In the genomic region with DNA sequence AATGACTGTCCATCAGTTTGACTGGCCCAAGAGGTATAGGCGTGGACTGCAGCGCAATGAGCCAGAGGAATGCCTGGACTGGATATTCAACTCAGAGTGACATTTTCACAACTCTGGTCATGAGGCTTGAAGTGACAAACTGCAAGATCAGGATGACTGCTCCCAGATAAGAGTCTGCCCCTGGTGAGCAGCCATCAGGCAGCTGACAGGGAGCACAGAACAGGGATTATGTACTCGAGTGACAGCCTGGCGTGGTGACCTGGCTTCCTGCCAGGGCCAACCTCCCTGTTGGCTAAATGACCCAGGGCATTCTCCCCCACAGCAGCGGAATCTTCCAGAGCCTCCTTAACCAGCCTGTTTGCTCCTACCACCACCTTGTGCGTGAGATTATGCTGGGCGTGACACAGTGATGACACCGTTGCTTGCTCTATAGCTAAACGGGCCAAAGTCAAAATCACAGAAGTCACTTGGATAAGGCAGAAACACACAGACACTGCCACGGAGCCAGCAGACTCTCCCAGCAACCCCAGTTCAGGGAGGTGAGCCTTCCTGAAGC, we compare ENCODE assay signal across 1 cellular context.
TF ChIP-seq lines count a peak whose summit lies in the region.

No MANE protein-coding gene starts in this region.

TF ChIP-seq in K562, 482 proteins besides CTCF, POLR2A, EP300 and RAD21 (continued from another document and continues in another):
- TF ChIP-seq, protein P1, sequence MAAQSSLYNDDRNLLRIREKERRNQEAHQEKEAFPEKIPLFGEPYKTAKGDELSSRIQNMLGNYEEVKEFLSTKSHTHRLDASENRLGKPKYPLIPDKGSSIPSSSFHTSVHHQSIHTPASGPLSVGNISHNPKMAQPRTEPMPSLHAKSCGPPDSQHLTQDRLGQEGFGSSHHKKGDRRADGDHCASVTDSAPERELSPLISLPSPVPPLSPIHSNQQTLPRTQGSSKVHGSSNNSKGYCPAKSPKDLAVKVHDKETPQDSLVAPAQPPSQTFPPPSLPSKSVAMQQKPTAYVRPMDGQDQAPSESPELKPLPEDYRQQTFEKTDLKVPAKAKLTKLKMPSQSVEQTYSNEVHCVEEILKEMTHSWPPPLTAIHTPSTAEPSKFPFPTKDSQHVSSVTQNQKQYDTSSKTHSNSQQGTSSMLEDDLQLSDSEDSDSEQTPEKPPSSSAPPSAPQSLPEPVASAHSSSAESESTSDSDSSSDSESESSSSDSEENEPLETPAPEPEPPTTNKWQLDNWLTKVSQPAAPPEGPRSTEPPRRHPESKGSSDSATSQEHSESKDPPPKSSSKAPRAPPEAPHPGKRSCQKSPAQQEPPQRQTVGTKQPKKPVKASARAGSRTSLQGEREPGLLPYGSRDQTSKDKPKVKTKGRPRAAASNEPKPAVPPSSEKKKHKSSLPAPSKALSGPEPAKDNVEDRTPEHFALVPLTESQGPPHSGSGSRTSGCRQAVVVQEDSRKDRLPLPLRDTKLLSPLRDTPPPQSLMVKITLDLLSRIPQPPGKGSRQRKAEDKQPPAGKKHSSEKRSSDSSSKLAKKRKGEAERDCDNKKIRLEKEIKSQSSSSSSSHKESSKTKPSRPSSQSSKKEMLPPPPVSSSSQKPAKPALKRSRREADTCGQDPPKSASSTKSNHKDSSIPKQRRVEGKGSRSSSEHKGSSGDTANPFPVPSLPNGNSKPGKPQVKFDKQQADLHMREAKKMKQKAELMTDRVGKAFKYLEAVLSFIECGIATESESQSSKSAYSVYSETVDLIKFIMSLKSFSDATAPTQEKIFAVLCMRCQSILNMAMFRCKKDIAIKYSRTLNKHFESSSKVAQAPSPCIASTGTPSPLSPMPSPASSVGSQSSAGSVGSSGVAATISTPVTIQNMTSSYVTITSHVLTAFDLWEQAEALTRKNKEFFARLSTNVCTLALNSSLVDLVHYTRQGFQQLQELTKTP (IDR thresholded peaks at IDR 0.05; ENCODE audit: low read depth in 1 of 2, partially characterized antibody in 2 of 2), result peak in 1 of 2 experiments; percentile 60
- TF ChIP-seq KAT2B (IDR thresholded peaks at IDR 0.05; ENCODE audit: low read depth, low read length) (peak; percentile 21), ZNF668 (CRISPR knock-in tag; IDR thresholded peaks at IDR 0.05) (no peak), POLR2AphosphoS2 (IDR thresholded peaks at IDR 0.05; ENCODE audit: low read length) (no peak), DPF2 (IDR thresholded peaks at IDR 0.05) (peak; percentile 93), SMARCE1 (IDR thresholded peaks at IDR 0.05) (peak; percentile 91), NR4A1 (CRISPR knock-in tag; IDR thresholded peaks at IDR 0.05) (0 out of 2 replicates have a peak, but pooled peaks have one; percentile 60), NR4A1 (tag; IDR thresholded peaks at IDR 0.05) (no peak), ZNF778 (CRISPR knock-in tag; IDR thresholded peaks at IDR 0.05) (no peak), NFIC (IDR thresholded peaks at IDR 0.05) (peak; percentile 99), ERF (CRISPR knock-in tag; IDR thresholded peaks at IDR 0.05) (peak; percentile 77; the same call in 1 of the 2 replicates), XRCC5 (IDR thresholded peaks at IDR 0.05; ENCODE audit: low read depth, low read length) (0 out of 2 replicates have a peak, but pooled peaks have one; percentile 32), MBD2 (IDR thresholded peaks at IDR 0.05; ENCODE audit: borderline replicate concordance, low read depth) (no peak), ZBTB17 (CRISPR knock-in tag; IDR thresholded peaks at IDR 0.05) (peak; percentile 88), RFX5 (IDR thresholded peaks at IDR 0.05; ENCODE audit: low read depth, low read length) (no peak), CREB3 (tag; conservative IDR thresholded peaks at IDR 0.05; ENCODE audit: low read depth) (peak; percentile 83), PTBP1 (IDR thresholded peaks at IDR 0.05; ENCODE audit: low read depth, low read length) (no peak), AFF4 (CRISPR knock-in tag; IDR thresholded peaks at IDR 0.05) (0 out of 2 replicates have a peak, but pooled peaks have one; percentile 34), ZNF589 (CRISPR knock-in tag; IDR thresholded peaks at IDR 0.05; ENCODE audit: low read depth) (peak; percentile 74), FOSL1 (tag; conservative IDR thresholded peaks at IDR 0.05) (peak; percentile 80), RBBP5 (IDR thresholded peaks at IDR 0.05; ENCODE audit: borderline replicate concordance, insufficient read depth, low read length, poor library complexity, severe bottlenecking) (peak; percentile 34), ZNF24 (IDR thresholded peaks at IDR 0.05) (peak; percentile 70; the same call in 1 of the 2 replicates), LCOR (CRISPR knock-in tag; IDR thresholded peaks at IDR 0.05) (peak; percentile 55; the same call in 1 of the 2 replicates), BCLAF1 (IDR thresholded peaks at IDR 0.05; ENCODE audit: borderline replicate concordance in 1 of 2, control insufficient read depth in 1 of 2, low read depth in 2 of 2, low read length in 1 of 2) (no peak), CBFA2T3 (IDR thresholded peaks at IDR 0.05) (peak; percentile 89)
- TF ChIP-seq, protein P2, sequence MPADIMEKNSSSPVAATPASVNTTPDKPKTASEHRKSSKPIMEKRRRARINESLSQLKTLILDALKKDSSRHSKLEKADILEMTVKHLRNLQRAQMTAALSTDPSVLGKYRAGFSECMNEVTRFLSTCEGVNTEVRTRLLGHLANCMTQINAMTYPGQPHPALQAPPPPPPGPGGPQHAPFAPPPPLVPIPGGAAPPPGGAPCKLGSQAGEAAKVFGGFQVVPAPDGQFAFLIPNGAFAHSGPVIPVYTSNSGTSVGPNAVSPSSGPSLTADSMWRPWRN (IDR thresholded peaks at IDR 0.05; ENCODE audit: low read depth), result no peak
- TF ChIP-seq, protein P3, sequence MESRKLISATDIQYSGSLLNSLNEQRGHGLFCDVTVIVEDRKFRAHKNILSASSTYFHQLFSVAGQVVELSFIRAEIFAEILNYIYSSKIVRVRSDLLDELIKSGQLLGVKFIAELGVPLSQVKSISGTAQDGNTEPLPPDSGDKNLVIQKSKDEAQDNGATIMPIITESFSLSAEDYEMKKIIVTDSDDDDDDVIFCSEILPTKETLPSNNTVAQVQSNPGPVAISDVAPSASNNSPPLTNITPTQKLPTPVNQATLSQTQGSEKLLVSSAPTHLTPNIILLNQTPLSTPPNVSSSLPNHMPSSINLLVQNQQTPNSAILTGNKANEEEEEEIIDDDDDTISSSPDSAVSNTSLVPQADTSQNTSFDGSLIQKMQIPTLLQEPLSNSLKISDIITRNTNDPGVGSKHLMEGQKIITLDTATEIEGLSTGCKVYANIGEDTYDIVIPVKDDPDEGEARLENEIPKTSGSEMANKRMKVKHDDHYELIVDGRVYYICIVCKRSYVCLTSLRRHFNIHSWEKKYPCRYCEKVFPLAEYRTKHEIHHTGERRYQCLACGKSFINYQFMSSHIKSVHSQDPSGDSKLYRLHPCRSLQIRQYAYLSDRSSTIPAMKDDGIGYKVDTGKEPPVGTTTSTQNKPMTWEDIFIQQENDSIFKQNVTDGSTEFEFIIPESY (CRISPR knock-in tag; IDR thresholded peaks at IDR 0.05), result no peak; the same call in 1 of the 2 replicates
- TF ChIP-seq, protein P4, sequence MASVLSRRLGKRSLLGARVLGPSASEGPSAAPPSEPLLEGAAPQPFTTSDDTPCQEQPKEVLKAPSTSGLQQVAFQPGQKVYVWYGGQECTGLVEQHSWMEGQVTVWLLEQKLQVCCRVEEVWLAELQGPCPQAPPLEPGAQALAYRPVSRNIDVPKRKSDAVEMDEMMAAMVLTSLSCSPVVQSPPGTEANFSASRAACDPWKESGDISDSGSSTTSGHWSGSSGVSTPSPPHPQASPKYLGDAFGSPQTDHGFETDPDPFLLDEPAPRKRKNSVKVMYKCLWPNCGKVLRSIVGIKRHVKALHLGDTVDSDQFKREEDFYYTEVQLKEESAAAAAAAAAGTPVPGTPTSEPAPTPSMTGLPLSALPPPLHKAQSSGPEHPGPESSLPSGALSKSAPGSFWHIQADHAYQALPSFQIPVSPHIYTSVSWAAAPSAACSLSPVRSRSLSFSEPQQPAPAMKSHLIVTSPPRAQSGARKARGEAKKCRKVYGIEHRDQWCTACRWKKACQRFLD (CRISPR knock-in tag; IDR thresholded peaks at IDR 0.05), result peak; percentile 64; the same call in 1 of the 2 replicates
- TF ChIP-seq, protein P5, sequence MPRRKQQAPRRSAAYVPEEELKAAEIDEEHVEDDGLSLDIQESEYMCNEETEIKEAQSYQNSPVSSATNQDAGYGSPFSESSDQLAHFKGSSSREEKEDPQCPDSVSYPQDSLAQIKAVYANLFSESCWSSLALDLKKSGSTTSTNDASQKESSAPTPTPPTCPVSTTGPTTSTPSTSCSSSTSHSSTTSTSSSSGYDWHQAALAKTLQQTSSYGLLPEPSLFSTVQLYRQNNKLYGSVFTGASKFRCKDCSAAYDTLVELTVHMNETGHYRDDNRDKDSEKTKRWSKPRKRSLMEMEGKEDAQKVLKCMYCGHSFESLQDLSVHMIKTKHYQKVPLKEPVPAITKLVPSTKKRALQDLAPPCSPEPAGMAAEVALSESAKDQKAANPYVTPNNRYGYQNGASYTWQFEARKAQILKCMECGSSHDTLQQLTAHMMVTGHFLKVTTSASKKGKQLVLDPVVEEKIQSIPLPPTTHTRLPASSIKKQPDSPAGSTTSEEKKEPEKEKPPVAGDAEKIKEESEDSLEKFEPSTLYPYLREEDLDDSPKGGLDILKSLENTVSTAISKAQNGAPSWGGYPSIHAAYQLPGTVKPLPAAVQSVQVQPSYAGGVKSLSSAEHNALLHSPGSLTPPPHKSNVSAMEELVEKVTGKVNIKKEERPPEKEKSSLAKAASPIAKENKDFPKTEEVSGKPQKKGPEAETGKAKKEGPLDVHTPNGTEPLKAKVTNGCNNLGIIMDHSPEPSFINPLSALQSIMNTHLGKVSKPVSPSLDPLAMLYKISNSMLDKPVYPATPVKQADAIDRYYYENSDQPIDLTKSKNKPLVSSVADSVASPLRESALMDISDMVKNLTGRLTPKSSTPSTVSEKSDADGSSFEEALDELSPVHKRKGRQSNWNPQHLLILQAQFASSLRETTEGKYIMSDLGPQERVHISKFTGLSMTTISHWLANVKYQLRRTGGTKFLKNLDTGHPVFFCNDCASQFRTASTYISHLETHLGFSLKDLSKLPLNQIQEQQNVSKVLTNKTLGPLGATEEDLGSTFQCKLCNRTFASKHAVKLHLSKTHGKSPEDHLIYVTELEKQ (CRISPR knock-in tag; IDR thresholded peaks at IDR 0.05), result no peak
- TF ChIP-seq, protein P6, sequence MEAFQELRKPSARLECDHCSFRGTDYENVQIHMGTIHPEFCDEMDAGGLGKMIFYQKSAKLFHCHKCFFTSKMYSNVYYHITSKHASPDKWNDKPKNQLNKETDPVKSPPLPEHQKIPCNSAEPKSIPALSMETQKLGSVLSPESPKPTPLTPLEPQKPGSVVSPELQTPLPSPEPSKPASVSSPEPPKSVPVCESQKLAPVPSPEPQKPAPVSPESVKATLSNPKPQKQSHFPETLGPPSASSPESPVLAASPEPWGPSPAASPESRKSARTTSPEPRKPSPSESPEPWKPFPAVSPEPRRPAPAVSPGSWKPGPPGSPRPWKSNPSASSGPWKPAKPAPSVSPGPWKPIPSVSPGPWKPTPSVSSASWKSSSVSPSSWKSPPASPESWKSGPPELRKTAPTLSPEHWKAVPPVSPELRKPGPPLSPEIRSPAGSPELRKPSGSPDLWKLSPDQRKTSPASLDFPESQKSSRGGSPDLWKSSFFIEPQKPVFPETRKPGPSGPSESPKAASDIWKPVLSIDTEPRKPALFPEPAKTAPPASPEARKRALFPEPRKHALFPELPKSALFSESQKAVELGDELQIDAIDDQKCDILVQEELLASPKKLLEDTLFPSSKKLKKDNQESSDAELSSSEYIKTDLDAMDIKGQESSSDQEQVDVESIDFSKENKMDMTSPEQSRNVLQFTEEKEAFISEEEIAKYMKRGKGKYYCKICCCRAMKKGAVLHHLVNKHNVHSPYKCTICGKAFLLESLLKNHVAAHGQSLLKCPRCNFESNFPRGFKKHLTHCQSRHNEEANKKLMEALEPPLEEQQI (IDR thresholded peaks at IDR 0.05), result 0 out of 2 replicates have a peak, but pooled peaks have one; percentile 23
